In the genomic region with DNA sequence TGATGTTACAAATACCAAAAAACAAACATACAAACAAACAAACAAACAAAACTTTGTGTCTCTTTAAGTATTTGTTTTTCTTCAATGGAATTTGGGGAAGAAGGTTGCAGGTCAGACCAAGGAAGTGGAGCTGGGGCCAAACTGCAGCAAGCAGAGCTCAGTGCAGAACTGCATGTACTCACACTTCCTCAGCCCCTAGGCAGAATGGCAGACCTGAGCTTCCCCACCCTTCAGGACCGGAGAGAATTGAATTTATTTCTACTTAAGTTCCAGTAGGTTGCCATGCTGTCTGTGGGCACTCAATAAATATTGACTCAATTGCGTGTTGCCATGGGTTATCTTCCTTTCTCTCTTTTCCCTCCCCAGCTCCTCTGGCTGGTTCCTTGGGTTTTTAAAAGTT, we compare ENCODE assay signal across 19 cellular contexts.
A peak's percentile ranks its signal among the peaks of the same experiment; 100 is the strongest.
DNase-seq lines count a peak whose midpoint lies in the region; ATAC-seq and TF ChIP-seq lines count a peak whose summit lies in the region.
"Had no signal": no experiment of that assay in that cellular context is flagged by ENCODE, and none has a peak within 500 bp of the region (broad histone marks: within the 10 kb centered on the region; RNA-seq: fewer than 3 reads in every experiment).

No MANE protein-coding gene starts in this region.

- peak overlapping the region; percentile 86 for H3K9ac ChIP-seq in adipocyte (ENCODE audit: low read length)
- H3K9ac ChIP-seq in colonic mucosa (ENCODE audit: low read depth in 2 of 2, low read length in 2 of 2) = no peak overlapping the region

- peaks cover 33% of the 10 kb centered on the region for H3K4me1 ChIP-seq in adipocyte (ENCODE audit: control insufficient read depth, insufficient read depth, low read length)
- no peaks in the 10 kb centered on the region for H3K4me1 ChIP-seq in colonic mucosa
- H3K4me1 ChIP-seq: esophagus muscularis mucosa, HAP-1, vagina had no signal

- intact Hi-C loops in colonic mucosa (cut with DNase I) = no loop called here

- ATAC-seq in GM18861 (IDR thresholded peaks at IDR 0.05; ENCODE audit: unreplicated experiment) = no peak

- H3K36me3 ChIP-seq in adipocyte (ENCODE audit: control insufficient read depth, insufficient read depth, low read length, severe bottlenecking) (no peaks in the 10 kb centered on the region), colonic mucosa (no peaks in the 10 kb centered on the region)
- H3K36me3 ChIP-seq: esophagus muscularis mucosa, HAP-1, ovary, vagina had no signal

- DNase-seq in AG10803 (ENCODE audit: low read depth) (peak; percentile 9), M059J (ENCODE audit: low read depth) (peak; percentile 81), adipocyte (ENCODE audit: low read depth) (peak; percentile 34), islet precursor cell (peak; percentile 68), colonic mucosa (no peak), SIG-M5 (lab: John Stamatoyannopoulos, UW) (no peak)
- no peak for DNase-seq in stimulated activated CD4-positive, alpha-beta T cell treated with anti-CD3 and anti-CD28 coated beads, Interleukin-4, amount 100 ng/mL, for 1 hour
- DNase-seq: amniotic stem cell; dermis blood vessel endothelial cell; glutamatergic neuron; NCI-H1092; OCI-M1; ovary; small intestine; stimulated activated naive CD4-positive, alpha-beta T cell had no signal

- H3K4me3 ChIP-seq in AG10803 (ENCODE audit: low read length) = no peak overlapping the region
- peak overlapping the region; percentile 48 for H3K4me3 ChIP-seq in adipocyte (ENCODE audit: low read length)
- H3K4me3 ChIP-seq in colonic mucosa = no peak overlapping the region
- H3K4me3 ChIP-seq: esophagus muscularis mucosa, HAP-1, ovary, vagina had no signal

- no peaks in the 10 kb centered on the region for H3K27me3 ChIP-seq in adipocyte (replicated peaks; ENCODE audit: control insufficient read depth, insufficient read depth, low read length)
- no peaks in the 10 kb centered on the region for H3K27me3 ChIP-seq in colonic mucosa
- H3K27me3 ChIP-seq: esophagus muscularis mucosa, ovary, vagina had no signal

- H3K27ac ChIP-seq in colonic mucosa = no peak overlapping the region
- H3K27ac ChIP-seq: esophagus muscularis mucosa, ovary, vagina had no signal

- no peak for TF ChIP-seq CTCF in AG10803 (conservative IDR thresholded peaks at IDR 0.05; ENCODE audit: low read length)
- TF ChIP-seq CTCF in colonic mucosa (IDR thresholded peaks at IDR 0.05) = no peak

- H3K9me3 ChIP-seq in adipocyte (ENCODE audit: control insufficient read depth, low read length) (no peaks in the 10 kb centered on the region), colonic mucosa (no peaks in the 10 kb centered on the region)
- H3K9me3 ChIP-seq: esophagus muscularis mucosa, HAP-1, ovary, vagina had no signal

Comparison
In these comparisons a context has a peak if more than half of its experiments do, and no peak if none do; other contexts are left out.
1. DNase-seq: peak in AG10803 (single experiment), M059J (single experiment), adipocyte (single experiment) and islet precursor cell (single experiment); none in colonic mucosa (single experiment), SIG-M5 (single experiment) and stimulated activated CD4-positive, alpha-beta T cell treated with anti-CD3 and anti-CD28 coated beads, Interleukin-4, amount 100 ng/mL, for 1 hour (single experiment).